Comparison of ENCODE assay signal across 17 cellular contexts in genomic region chr6:48429021-48429420, GRCh38.
A peak's percentile ranks its signal among the peaks of the same experiment; 100 is the strongest.
DNase-seq lines count a peak whose midpoint lies in the region; ATAC-seq and TF ChIP-seq lines count a peak whose summit lies in the region.
"Had no signal": no experiment of that assay in that cellular context is flagged by ENCODE, and none has a peak within 500 bp of the region (broad histone marks: within the 10 kb centered on the region; RNA-seq: fewer than 3 reads in every experiment).

No MANE protein-coding gene starts in this region.

- no peak for TF ChIP-seq CTCF in esophagus squamous epithelium (IDR thresholded peaks at IDR 0.05)

- ATAC-seq in HG03460 (IDR thresholded peaks at IDR 0.05; ENCODE audit: unreplicated experiment): no peak
- ATAC-seq: K562 had no signal

- H3K36me3 ChIP-seq in SJSA1: no peaks in the 10 kb centered on the region; the same call in 1 of the 2 replicates
- no peaks in the 10 kb centered on the region for H3K36me3 ChIP-seq in esophagus squamous epithelium
- H3K36me3 ChIP-seq: BE2C had no signal

- no peak for TF ChIP-seq POLR2A in esophagus squamous epithelium (IDR thresholded peaks at IDR 0.05)

- H3K27me3 ChIP-seq in SJSA1 (replicated peaks) (no peaks in the 10 kb centered on the region), esophagus squamous epithelium (no peaks in the 10 kb centered on the region)
- H3K27me3 ChIP-seq: BE2C had no signal

- H3K27ac ChIP-seq in SJSA1 (peak overlapping the region; percentile 86), esophagus squamous epithelium (no peak overlapping the region)
- H3K27ac ChIP-seq: parathyroid adenoma had no signal

- H3K4me3 ChIP-seq in SJSA1 (no peak overlapping the region), esophagus squamous epithelium (no peak overlapping the region)
- H3K4me3 ChIP-seq: K562 had no signal

- intact Hi-C loops in esophagus squamous epithelium (cut with DNase I): no loop called here

- DNase-seq in DMS53 treated with DMSO at 0.1 percent for 48 hours (lab: John Stamatoyannopoulos, UW; ENCODE audit: unreplicated experiment): peak; percentile 29
- DNase-seq in NCI-H1436 (lab: John Stamatoyannopoulos, UW): peak; percentile 51
- no peak for DNase-seq in SJSA1 (ENCODE audit: low read depth in 1 of 2, low spot score in 2 of 2)
- DNase-seq in iris pigment epithelial cell (ENCODE audit: low read depth): peak; percentile 31
- no peak for DNase-seq in stimulated activated CD4-positive, alpha-beta T cell treated with anti-CD3 and anti-CD28 coated beads, Interleukin-4, amount 100 ng/mL, for 4 hours
- DNase-seq in esophagus squamous epithelium (lab: John Stamatoyannopoulos, UW): no peak
- no peak for DNase-seq in T-helper 2 cell
- DNase-seq: activated CD4-positive, alpha-beta T cell treated with anti-CD3 and anti-CD28 coated beads, Interleukin-2, amount 50 U/mL, for 48 hours; activated naive CD8-positive, alpha-beta T cell treated with anti-CD3 and anti-CD28 coated beads for 36 hours; activated T-cell treated with anti-CD3 and anti-CD28 coated beads, Interleukin-2, amount 50 U/mL, for 24 hours; BE2C; effector CD8-positive, alpha-beta T cell; NCI-H1417 treated with DMSO at 0.1 percent for 48 hours; small intestine had no signal

- peaks cover 50% of the 10 kb centered on the region for H3K4me1 ChIP-seq in SJSA1 (replicated peaks)
- peaks cover 0 to 5% (median 0%) of the 10 kb centered on the region in 3 donors for H3K4me1 ChIP-seq in esophagus squamous epithelium
- H3K4me1 ChIP-seq: BE2C, parathyroid adenoma had no signal

- H3K9me3 ChIP-seq in SJSA1 (replicated peaks): no peaks in the 10 kb centered on the region
- no peaks in the 10 kb centered on the region for H3K9me3 ChIP-seq in esophagus squamous epithelium
- H3K9me3 ChIP-seq: BE2C had no signal

Comparison
In these comparisons a context has a peak if more than half of its experiments do, and no peak if none do; other contexts are left out.
1. DNase-seq: peak in DMS53 treated with DMSO at 0.1 percent for 48 hours (single experiment), NCI-H1436 (single experiment) and iris pigment epithelial cell (single experiment); none in SJSA1 (0 of 2), stimulated activated CD4-positive, alpha-beta T cell treated with anti-CD3 and anti-CD28 coated beads, Interleukin-4, amount 100 ng/mL, for 4 hours (0 of 2), esophagus squamous epithelium (single experiment) and T-helper 2 cell (0 of 5).